ENCODE assay signal across 8 cellular contexts in the genomic region with DNA sequence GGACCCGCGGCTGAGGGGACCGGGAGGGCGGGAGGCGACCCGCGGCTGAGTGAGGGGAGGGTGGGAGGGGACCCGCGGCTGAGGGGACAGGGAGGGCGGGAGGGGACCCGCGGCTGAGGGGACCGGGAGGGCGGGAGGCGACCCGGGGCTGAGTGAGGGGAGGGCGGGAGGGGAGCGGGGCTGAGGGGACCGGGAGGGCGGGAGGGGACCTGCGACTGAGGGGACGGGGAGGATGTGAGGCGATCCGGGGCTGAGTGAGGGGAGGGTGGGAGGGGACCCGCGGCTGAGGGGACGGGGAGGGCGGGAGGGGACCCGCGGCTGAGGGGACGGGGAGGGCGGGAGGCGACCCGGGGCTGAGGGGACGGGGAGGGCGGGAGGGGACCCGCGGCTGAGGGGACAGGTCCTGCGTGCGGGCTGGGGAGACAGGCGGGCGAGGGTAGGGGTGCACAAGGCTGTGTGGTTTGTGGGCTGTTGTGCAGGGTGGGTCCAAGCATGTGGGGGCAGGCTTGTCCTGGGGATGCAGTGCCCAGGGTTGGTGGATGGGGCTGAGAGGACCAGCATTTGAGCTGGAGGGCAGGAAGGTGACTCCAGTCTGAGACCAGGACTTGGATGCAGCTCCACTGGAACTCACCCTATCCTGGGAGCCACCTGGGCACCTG. TPM values are rescaled to one million over a fixed set of nuclear protein-coding genes. Genes with fewer than 3 reads are reported as not detected.
DNase-seq lines count a peak whose midpoint lies in the region; ATAC-seq and TF ChIP-seq lines count a peak whose summit lies in the region.

No MANE protein-coding gene starts in this region.

- no peak for DNase-seq in T-helper 2 cell treated with Interferon-gamma antibody and Interleukin-4, amounts not matched to agents 5 μg/mL and 100 μg/mL, for 36 hours (ENCODE audit: low spot score)
- no peak for DNase-seq in T-helper 2 cell
- DNase-seq in activated T-helper 1 cell treated with anti-CD3 and anti-CD28 coated beads, Interleukin-12 subunit alpha, Interleukin-12 subunit beta, Interleukin-2, Interleukin-4 antibody, amounts not matched to agents 30 ng/mL and 10 ng/mL and 1 ng/mL, durations not matched to agents 14 hours and 24 hours and 36 hours (ENCODE audit: low spot score): no peak
- no peak for DNase-seq in iPS DF 6.9 (ENCODE audit: low read depth, low spot score)
- DNase-seq in foreskin keratinocyte: no peak
- DNase-seq in H4 (ENCODE audit: low spot score): no peak

- no peaks in the 10 kb centered on the region for H3K36me3 Mint-ChIP-seq in T-helper 2 cell treated with Interferon-gamma antibody and Interleukin-4, amounts not matched to agents 5 μg/mL and 100 μg/mL, for 36 hours (ENCODE audit: low read depth)
- peaks cover 2% of the 10 kb centered on the region for H3K36me3 Mint-ChIP-seq in activated T-helper 1 cell treated with anti-CD3 and anti-CD28 coated beads, Interleukin-12 subunit alpha, Interleukin-12 subunit beta, Interleukin-2, Interleukin-4 antibody, amounts not matched to agents 30 ng/mL and 10 ng/mL and 1 ng/mL, durations not matched to agents 14 hours and 24 hours and 36 hours (ENCODE audit: low read depth)
- peaks cover 4% of the 10 kb centered on the region for H3K36me3 Mint-ChIP-seq in stimulated activated memory B cell treated with anti-CD40 and anti-IgM and Interleukin-4, amounts not matched to agents 10 μg/mL and 1 μg/mL and 100 μg/mL, for 72 hours

- H3K27me3 ChIP-seq in iPS DF 6.9 (ENCODE audit: control insufficient read depth, insufficient read depth, low read length) (peaks cover 30% of the 10 kb centered on the region), foreskin keratinocyte (peaks cover 41% of the 10 kb centered on the region)

- H3K4me1 Mint-ChIP-seq in T-helper 2 cell treated with Interferon-gamma antibody and Interleukin-4, amounts not matched to agents 5 μg/mL and 100 μg/mL, for 36 hours (ENCODE audit: low read depth): peaks cover 2% of the 10 kb centered on the region
- H3K4me1 Mint-ChIP-seq in activated T-helper 1 cell treated with anti-CD3 and anti-CD28 coated beads, Interleukin-12 subunit alpha, Interleukin-12 subunit beta, Interleukin-2, Interleukin-4 antibody, amounts not matched to agents 30 ng/mL and 10 ng/mL and 1 ng/mL, durations not matched to agents 14 hours and 24 hours and 36 hours (ENCODE audit: low read depth): peaks cover 5% of the 10 kb centered on the region
- H3K4me1 Mint-ChIP-seq in stimulated activated memory B cell treated with anti-CD40 and anti-IgM and Interleukin-4, amounts not matched to agents 10 μg/mL and 1 μg/mL and 100 μg/mL, for 72 hours: peaks cover 26% of the 10 kb centered on the region

- ATAC-seq in stimulated activated memory B cell treated with anti-CD40 and anti-IgM and Interleukin-4, amounts not matched to agents 10 μg/mL and 1 μg/mL and 100 μg/mL, for 72 hours: no peak
- no peak for ATAC-seq in GM18868 (IDR thresholded peaks at IDR 0.05; ENCODE audit: unreplicated experiment)
- ATAC-seq in foreskin keratinocyte: no peak

- no peak for TF ChIP-seq CTCF in foreskin keratinocyte (conservative IDR thresholded peaks at IDR 0.05)

- H3K27ac ChIP-seq in iPS DF 6.9 (ENCODE audit: low read length) (no peak overlapping the region), foreskin keratinocyte (no peak overlapping the region)

- peak overlapping the region; percentile 59 for H3K4me3 Mint-ChIP-seq in T-helper 2 cell treated with Interferon-gamma antibody and Interleukin-4, amounts not matched to agents 5 μg/mL and 100 μg/mL, for 36 hours
- H3K4me3 Mint-ChIP-seq in activated T-helper 1 cell treated with anti-CD3 and anti-CD28 coated beads, Interleukin-12 subunit alpha, Interleukin-12 subunit beta, Interleukin-2, Interleukin-4 antibody, amounts not matched to agents 30 ng/mL and 10 ng/mL and 1 ng/mL, durations not matched to agents 14 hours and 24 hours and 36 hours: peak overlapping the region; percentile 87
- H3K4me3 Mint-ChIP-seq in stimulated activated memory B cell treated with anti-CD40 and anti-IgM and Interleukin-4, amounts not matched to agents 10 μg/mL and 1 μg/mL and 100 μg/mL, for 72 hours: peak overlapping the region; percentile 68

- H3K36me3 ChIP-seq in iPS DF 6.9 (ENCODE audit: control insufficient read depth, insufficient read depth, low read length): no peaks in the 10 kb centered on the region

- peaks cover 28% of the 10 kb centered on the region for H3K27me3 Mint-ChIP-seq in T-helper 2 cell treated with Interferon-gamma antibody and Interleukin-4, amounts not matched to agents 5 μg/mL and 100 μg/mL, for 36 hours (ENCODE audit: low read depth)
- H3K27me3 Mint-ChIP-seq in activated T-helper 1 cell treated with anti-CD3 and anti-CD28 coated beads, Interleukin-12 subunit alpha, Interleukin-12 subunit beta, Interleukin-2, Interleukin-4 antibody, amounts not matched to agents 30 ng/mL and 10 ng/mL and 1 ng/mL, durations not matched to agents 14 hours and 24 hours and 36 hours (ENCODE audit: insufficient read depth): peaks cover 7% of the 10 kb centered on the region
- H3K27me3 Mint-ChIP-seq in stimulated activated memory B cell treated with anti-CD40 and anti-IgM and Interleukin-4, amounts not matched to agents 10 μg/mL and 1 μg/mL and 100 μg/mL, for 72 hours: peaks cover 8% of the 10 kb centered on the region

- H3K9me3 Mint-ChIP-seq in T-helper 2 cell treated with Interferon-gamma antibody and Interleukin-4, amounts not matched to agents 5 μg/mL and 100 μg/mL, for 36 hours: no peaks in the 10 kb centered on the region
- no peaks in the 10 kb centered on the region for H3K9me3 Mint-ChIP-seq in activated T-helper 1 cell treated with anti-CD3 and anti-CD28 coated beads, Interleukin-12 subunit alpha, Interleukin-12 subunit beta, Interleukin-2, Interleukin-4 antibody, amounts not matched to agents 30 ng/mL and 10 ng/mL and 1 ng/mL, durations not matched to agents 14 hours and 24 hours and 36 hours
- H3K9me3 Mint-ChIP-seq in stimulated activated memory B cell treated with anti-CD40 and anti-IgM and Interleukin-4, amounts not matched to agents 10 μg/mL and 1 μg/mL and 100 μg/mL, for 72 hours: no peaks in the 10 kb centered on the region

- peak overlapping the region; percentile 12; the same call in 1 of the 2 replicates for H3K4me3 ChIP-seq in iPS DF 6.9 (ENCODE audit: low read length)

- no peak overlapping the region for H3K27ac Mint-ChIP-seq in T-helper 2 cell treated with Interferon-gamma antibody and Interleukin-4, amounts not matched to agents 5 μg/mL and 100 μg/mL, for 36 hours
- no peak overlapping the region for H3K27ac Mint-ChIP-seq in activated T-helper 1 cell treated with anti-CD3 and anti-CD28 coated beads, Interleukin-12 subunit alpha, Interleukin-12 subunit beta, Interleukin-2, Interleukin-4 antibody, amounts not matched to agents 30 ng/mL and 10 ng/mL and 1 ng/mL, durations not matched to agents 14 hours and 24 hours and 36 hours
- H3K27ac Mint-ChIP-seq in stimulated activated memory B cell treated with anti-CD40 and anti-IgM and Interleukin-4, amounts not matched to agents 10 μg/mL and 1 μg/mL and 100 μg/mL, for 72 hours: peak overlapping the region; percentile 74

- no peaks in the 10 kb centered on the region for H3K9me3 ChIP-seq in iPS DF 6.9 (ENCODE audit: control insufficient read depth, insufficient read depth, low read length)

- intact Hi-C loops in activated T-helper 1 cell treated with anti-CD3 and anti-CD28 coated beads, Interleukin-12 subunit alpha, Interleukin-12 subunit beta, Interleukin-2, Interleukin-4 antibody, amounts not matched to agents 30 ng/mL and 10 ng/mL and 1 ng/mL, durations not matched to agents 14 hours and 24 hours and 36 hours (cut with micrococcal nuclease): loop anchor here (1.0 to 5.0 kb wide), 4 partner anchors 37 to 557 kb away; partner anchors contain the start of genes AHNAK2 and TEDC1

- H3K4me1 ChIP-seq in iPS DF 6.9 (ENCODE audit: control insufficient read depth, insufficient read depth, low read length): no peaks in the 10 kb centered on the region; the same call in 1 of the 2 replicates
- no peaks in the 10 kb centered on the region for H3K4me1 ChIP-seq in foreskin keratinocyte

- no CpG with 5 or more reads among the region's 42 CpGs for WGBS in iPS DF 6.9 (ENCODE audit: insufficient coverage, insufficient read length)

RNA-seq across cellular contexts. Expression of gene PLD4, which starts 9.2 kb away (rescaled TPM):
- total RNA-seq in activated T-helper 1 cell treated with anti-CD3 and anti-CD28 coated beads, Interleukin-12 subunit alpha, Interleukin-12 subunit beta, Interleukin-2, Interleukin-4 antibody, amounts not matched to agents 30 ng/mL and 10 ng/mL and 1 ng/mL, durations not matched to agents 14 hours and 24 hours and 36 hours: 0.10 and 0.21 TPM in 2 replicates
- not detected in 2 replicates for total RNA-seq in foreskin keratinocyte
- 0.02 and 0.03 TPM in 2 replicates for polyA plus RNA-seq in foreskin keratinocyte
- not detected in 2 replicates for total RNA-seq in H4 (2014; rRNA removed; shearing (Covaris generic))

RNA-seq across cellular contexts. Expression of gene AHNAK2, which starts 44.3 kb away (rescaled TPM):
- total RNA-seq in activated T-helper 1 cell treated with anti-CD3 and anti-CD28 coated beads, Interleukin-12 subunit alpha, Interleukin-12 subunit beta, Interleukin-2, Interleukin-4 antibody, amounts not matched to agents 30 ng/mL and 10 ng/mL and 1 ng/mL, durations not matched to agents 14 hours and 24 hours and 36 hours: 0.02 and 0.05 TPM in 2 replicates
- total RNA-seq in foreskin keratinocyte: 183 and 225 TPM in 2 replicates
- polyA plus RNA-seq in foreskin keratinocyte: 73.0 and 79.4 TPM in 2 replicates
- 4.4 and 5.2 TPM in 2 replicates for total RNA-seq in H4 (2014; rRNA removed; shearing (Covaris generic))

RNA-seq across cellular contexts. Expression of gene CLBA1, which starts 51.7 kb away (rescaled TPM):
- total RNA-seq in activated T-helper 1 cell treated with anti-CD3 and anti-CD28 coated beads, Interleukin-12 subunit alpha, Interleukin-12 subunit beta, Interleukin-2, Interleukin-4 antibody, amounts not matched to agents 30 ng/mL and 10 ng/mL and 1 ng/mL, durations not matched to agents 14 hours and 24 hours and 36 hours: 3.1 TPM in 2 replicates
- total RNA-seq in foreskin keratinocyte: 7.4 and 8.3 TPM in 2 replicates
- polyA plus RNA-seq in foreskin keratinocyte: 6.1 and 6.8 TPM in 2 replicates
- total RNA-seq in H4 (2014; rRNA removed; shearing (Covaris generic)): 2.4 and 4.4 TPM in 2 replicates

Comparison
In these comparisons a context has a peak if more than half of its experiments do, and no peak if none do; other contexts are left out.
1. RNA of gene AHNAK2, which starts 44.3 kb away (total RNA-seq): 183 to 225 TPM in foreskin keratinocyte; 4.4 to 5.2 TPM in H4 and 0.02 to 0.05 TPM in activated T-helper 1 cell treated with anti-CD3 and anti-CD28 coated beads, Interleukin-12 subunit alpha, Interleukin-12 subunit beta, Interleukin-2, Interleukin-4 antibody, amounts not matched to agents 30 ng/mL and 10 ng/mL and 1 ng/mL, durations not matched to agents 14 hours and 24 hours and 36 hours; every median in the first group is over 10 times any median in the second.
2. Peak in every context shown above with its lines, with median percentiles within 50 percentile points of each other: H3K4me3 Mint-ChIP-seq.